ENCODE assay signal across 9 cellular contexts in genomic region chr6:26016326-26017275, GRCh38. TPM values are rescaled to one million over a fixed set of nuclear protein-coding genes. Genes with fewer than 3 reads are reported as not detected.
DNase-seq lines count a peak whose midpoint lies in the region; ATAC-seq and TF ChIP-seq lines count a peak whose summit lies in the region.
"Had no signal": no experiment of that assay in that cellular context is flagged by ENCODE, and none has a peak within 500 bp of the region (broad histone marks: within the 10 kb centered on the region; RNA-seq: fewer than 3 reads in every experiment).

No MANE protein-coding gene starts in this region.

- H3K4me1 ChIP-seq in gastroesophageal sphincter, result peaks cover 0 to 37% (median 0%) of the 10 kb centered on the region in 3 donors

- H3K27ac Mint-ChIP-seq in activated T-helper 2 cell treated with anti-CD3 and anti-CD28 coated beads, Interferon-gamma antibody, Interleukin-2, Interleukin-4, amounts not matched to agents 10 μg/mL and 5 μg/mL and 100 μg/mL, durations not matched to agents 14 hours and 24 hours and 36 hours, result peak overlapping the region; percentile 94

- H3K4me1 Mint-ChIP-seq in activated T-helper 2 cell treated with anti-CD3 and anti-CD28 coated beads, Interferon-gamma antibody, Interleukin-2, Interleukin-4, amounts not matched to agents 10 μg/mL and 5 μg/mL and 100 μg/mL, durations not matched to agents 14 hours and 24 hours and 36 hours (ENCODE audit: low read depth), result peaks cover 21% of the 10 kb centered on the region

- DNase-seq in DMS114 treated with DMSO at 0.1 percent for 48 hours (lab: John Stamatoyannopoulos, UW; ENCODE audit: unreplicated experiment) (peak; percentile 77), retinal pigment epithelial cell (ENCODE audit: low read depth) (no peak), HK-2 (ENCODE audit: unreplicated experiment) (no peak), cortex of kidney (lab: John Stamatoyannopoulos, UW) (no peak)
- no peak for DNase-seq in activated T-helper 2 cell treated with anti-CD3 and anti-CD28 coated beads, Interferon-gamma antibody, Interleukin-2, Interleukin-4, amounts not matched to agents 10 μg/mL and 5 μg/mL and 100 μg/mL, durations not matched to agents 14 hours and 24 hours and 36 hours (ENCODE audit: low spot score)
- no peak for DNase-seq in stimulated activated CD4-positive, alpha-beta T cell treated with anti-CD3 and anti-CD28 coated beads, Interleukin-15, amount 100 ng/mL, for 24 hours
- no peak for DNase-seq in stimulated activated CD4-positive, alpha-beta T cell treated with anti-CD3 and anti-CD28 coated beads, Interleukin-4, amount 100 ng/mL, for 4 hours

- peaks cover 13% of the 10 kb centered on the region for H3K36me3 Mint-ChIP-seq in activated T-helper 2 cell treated with anti-CD3 and anti-CD28 coated beads, Interferon-gamma antibody, Interleukin-2, Interleukin-4, amounts not matched to agents 10 μg/mL and 5 μg/mL and 100 μg/mL, durations not matched to agents 14 hours and 24 hours and 36 hours (ENCODE audit: low read depth)

- H3K9me3 Mint-ChIP-seq in activated T-helper 2 cell treated with anti-CD3 and anti-CD28 coated beads, Interferon-gamma antibody, Interleukin-2, Interleukin-4, amounts not matched to agents 10 μg/mL and 5 μg/mL and 100 μg/mL, durations not matched to agents 14 hours and 24 hours and 36 hours, result peaks cover 15% of the 10 kb centered on the region

- H3K36me3 ChIP-seq in gastroesophageal sphincter, result no peaks in the 10 kb centered on the region

- no peaks in the 10 kb centered on the region for H3K27me3 ChIP-seq in gastroesophageal sphincter

- peak overlapping the region; percentile 80 for H3K4me3 Mint-ChIP-seq in activated T-helper 2 cell treated with anti-CD3 and anti-CD28 coated beads, Interferon-gamma antibody, Interleukin-2, Interleukin-4, amounts not matched to agents 10 μg/mL and 5 μg/mL and 100 μg/mL, durations not matched to agents 14 hours and 24 hours and 36 hours (ENCODE audit: low read depth)

- peak overlapping the region; percentile 65 to 85 (median 76) for H3K27ac ChIP-seq in gastroesophageal sphincter
- H3K27ac ChIP-seq: VCaP had no signal

- TF ChIP-seq CTCF in gastroesophageal sphincter (IDR thresholded peaks at IDR 0.05) (no peak), retinal pigment epithelial cell (conservative IDR thresholded peaks at IDR 0.05; ENCODE audit: low read depth, low read length) (no peak)

- TF ChIP-seq EP300 in gastroesophageal sphincter (IDR thresholded peaks at IDR 0.05), result no peak

- no peaks in the 10 kb centered on the region for H3K27me3 Mint-ChIP-seq in activated T-helper 2 cell treated with anti-CD3 and anti-CD28 coated beads, Interferon-gamma antibody, Interleukin-2, Interleukin-4, amounts not matched to agents 10 μg/mL and 5 μg/mL and 100 μg/mL, durations not matched to agents 14 hours and 24 hours and 36 hours (ENCODE audit: low read depth)

- WGBS in gastroesophageal sphincter (ENCODE audit: low coverage in 1 of 2), 2 donors, result 45 to 54% methylated on average over 22 to 27 of the region's 33 CpGs

- intact Hi-C loops in activated T-helper 2 cell treated with anti-CD3 and anti-CD28 coated beads, Interferon-gamma antibody, Interleukin-2, Interleukin-4, amounts not matched to agents 10 μg/mL and 5 μg/mL and 100 μg/mL, durations not matched to agents 14 hours and 24 hours and 36 hours (cut with micrococcal nuclease), result loop anchor here (1.0 kb wide), 1 partner anchor 24 kb away; no protein-coding TSS in a partner anchor

- ATAC-seq in gastroesophageal sphincter, result no peak

- H3K9me3 ChIP-seq in gastroesophageal sphincter, result no peaks in the 10 kb centered on the region

- H3K4me3 ChIP-seq in gastroesophageal sphincter (peak overlapping the region; percentile 42 to 46), retinal pigment epithelial cell (ENCODE audit: low read length) (peak overlapping the region; percentile 47)

- no peak for TF ChIP-seq POLR2A in gastroesophageal sphincter (IDR thresholded peaks at IDR 0.05)

RNA-seq across cellular contexts. Expression of gene TRIM38, which starts 54.0 kb away (rescaled TPM):
- 29.2 and 29.5 TPM in 2 replicates for total RNA-seq in activated T-helper 2 cell treated with anti-CD3 and anti-CD28 coated beads, Interferon-gamma antibody, Interleukin-2, Interleukin-4, amounts not matched to agents 10 μg/mL and 5 μg/mL and 100 μg/mL, durations not matched to agents 14 hours and 24 hours and 36 hours
- total RNA-seq in gastroesophageal sphincter, result 10 to 100 TPM in 1 of 4 donors, 1 to 10 TPM in 3; 6.1 to 10.4 (median 8.2) TPM
